Comparison of ENCODE assay signal across 1 cellular context in genomic region chr10:110455440-110455839, GRCh38.
TF ChIP-seq lines count a peak whose summit lies in the region.

No MANE protein-coding gene starts in this region.

TF ChIP-seq in HCT116, 20 proteins besides CTCF, POLR2A, EP300 and RAD21 (continued from another document):
- TF ChIP-seq REST (IDR thresholded peaks at IDR 0.05; ENCODE audit: low read depth) (no peak), CBX3 (IDR thresholded peaks at IDR 0.05; ENCODE audit: low read depth) (no peak), EGR1 (IDR thresholded peaks at IDR 0.05; ENCODE audit: low read depth) (no peak), ZNF274 (IDR thresholded peaks at IDR 0.05; ENCODE audit: low read depth, low read length) (no peak), ATF3 (IDR thresholded peaks at IDR 0.05) (no peak), CEBPB (IDR thresholded peaks at IDR 0.05; ENCODE audit: low read depth) (no peak), POLR2AphosphoS5 (IDR thresholded peaks at IDR 0.05; ENCODE audit: low read depth, low read length) (no peak), ZFX (IDR thresholded peaks at IDR 0.05) (no peak), ZBTB33 (IDR thresholded peaks at IDR 0.05; ENCODE audit: extremely low read depth, insufficient replicate concordance, low read length) (no peak), ELF1 (IDR thresholded peaks at IDR 0.05; ENCODE audit: borderline replicate concordance, low read depth) (no peak)
